In the genomic region with DNA sequence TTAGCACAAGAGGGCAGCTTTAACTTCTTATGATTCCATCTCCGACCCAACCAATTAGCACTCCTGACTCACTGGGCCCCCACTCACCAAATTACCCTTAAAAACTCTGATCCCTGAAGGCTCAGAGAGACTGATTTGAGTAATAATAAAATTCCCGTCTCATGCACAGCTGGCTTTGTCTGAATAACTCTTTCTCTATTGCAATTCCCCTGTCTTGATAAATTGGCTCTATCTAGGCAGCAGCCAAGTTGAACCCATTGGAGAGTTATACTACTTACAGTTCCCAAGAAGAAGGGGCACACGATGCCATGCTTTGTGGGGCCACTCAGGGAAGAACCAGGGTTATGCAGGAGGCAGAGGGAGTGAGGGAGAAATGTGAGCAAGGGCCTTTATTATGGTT, we compare ENCODE assay signal across 35 cellular contexts.
"Had no signal": no experiment of that assay in that cellular context is flagged by ENCODE, and none has a peak within 500 bp of the region (broad histone marks: within the 10 kb centered on the region; RNA-seq: fewer than 3 reads in every experiment).

No MANE protein-coding gene starts in this region.

- DNase-seq: Karpas-422, Kasumi-1, MG63, MM.1S, MV-4-11, NCI-H1048, NCI-H1092, NCI-H1092 treated with DMSO at 0.1 percent for 48 hours, NCI-H1105, NCI-H1105 treated with DMSO at 0.1 percent for 48 hours, NCI-H1417, NCI-H1417 treated with DMSO at 0.1 percent for 48 hours, NCI-H1436, NCI-H1436 treated with DMSO at 0.1 percent for 48 hours, NCI-H146, NCI-H1694, NCI-H1694 treated with DMSO at 0.1 percent for 48 hours, NCI-H187, NCI-H187 treated with DMSO at 0.1 percent for 48 hours, NCI-H1930, NCI-H2029, NCI-H2029 treated with DMSO at 0.1 percent for 48 hours, NCI-H2081, NCI-H2081 treated with DMSO at 0.1 percent for 48 hours, NCI-H2107, NCI-H2171, NCI-H2171 treated with DMSO at 0.1 percent for 48 hours, NCI-H2227 treated with DMSO at 0.1 percent for 48 hours, NCI-H226, NCI-H345, NCI-H446, NCI-H446 treated with DMSO at 0.1 percent for 48 hours, NCI-H510A, NCI-H510A treated with DMSO at 0.1 percent for 48 hours, NCI-H524 had no signal

- H3K27me3 ChIP-seq: MG63 had no signal

- H3K9me3 ChIP-seq: MG63 had no signal

- H3K36me3 ChIP-seq: MG63 had no signal

- H3K4me3 ChIP-seq: MG63 had no signal
